ENCODE assay signal across 10 cellular contexts in genomic region chr20:58623579-58624473, GRCh38. TPM values are rescaled to one million over a fixed set of nuclear protein-coding genes. Genes with fewer than 3 reads are reported as not detected.
DNase-seq lines count a peak whose midpoint lies in the region; ATAC-seq, FAIRE-seq and TF ChIP-seq lines count a peak whose summit lies in the region.
"Had no signal": no experiment of that assay in that cellular context is flagged by ENCODE, and none has a peak within 500 bp of the region (broad histone marks: within the 10 kb centered on the region; RNA-seq: fewer than 3 reads in every experiment).

No MANE protein-coding gene starts in this region.

- H3K27me3 ChIP-seq in SJSA1 (replicated peaks), result no peaks in the 10 kb centered on the region
- peaks cover 0 to 2% of the 10 kb centered on the region in 2 donors for H3K27me3 ChIP-seq in small intestine (ENCODE audit: control insufficient read depth in 2 of 2, insufficient read depth in 2 of 2, low read length in 2 of 2)
- H3K27me3 ChIP-seq: cardiac muscle cell had no signal

- TF ChIP-seq CTCF in fibroblast of villous mesenchyme (IDR thresholded peaks at IDR 0.05; ENCODE audit: insufficient read depth, low read depth, low read length), result no peak

- peak overlapping the region; percentile 90 for H3K27ac ChIP-seq in SJSA1
- no peak overlapping the region for H3K27ac ChIP-seq in small intestine (ENCODE audit: low read depth in 1 of 2, low read length in 1 of 2)
- H3K27ac ChIP-seq: cardiac muscle cell, parathyroid adenoma had no signal

- TF ChIP-seq POLR2A in H54 (IDR thresholded peaks at IDR 0.05; ENCODE audit: low read depth, low read length), result peak; percentile 17; the same call in 1 of the 2 replicates

- H3K4me3 ChIP-seq in SJSA1, result no peak overlapping the region
- no peak overlapping the region for H3K4me3 ChIP-seq in fibroblast of villous mesenchyme (ENCODE audit: low read depth, low read length)
- no peak overlapping the region for H3K4me3 ChIP-seq in small intestine (ENCODE audit: low read depth in 1 of 2, low read length in 2 of 2)
- H3K4me3 ChIP-seq: cardiac muscle cell had no signal

- ATAC-seq in HG02571 (IDR thresholded peaks at IDR 0.05; ENCODE audit: unreplicated experiment), result no peak

- peak; percentile 98 for DNase-seq in H54 (ENCODE audit: insufficient read length, low spot score)
- peak; percentile 88 to 95 for DNase-seq in SJSA1 (ENCODE audit: low read depth in 1 of 2, low spot score in 2 of 2)
- DNase-seq in fibroblast of villous mesenchyme (ENCODE audit: low read depth), result peak; percentile 95
- peak; percentile 66 for DNase-seq in retina
- DNase-seq in activated CD8-positive, alpha-beta memory T cell treated with anti-CD3 and anti-CD28 coated beads for 24 hours, result no peak
- no peak for DNase-seq in small intestine
- DNase-seq in GM19240 (ENCODE audit: insufficient read length, low spot score), result no peak

- no peaks in the 10 kb centered on the region for H3K9me3 ChIP-seq in SJSA1 (replicated peaks)
- no peaks in the 10 kb centered on the region for H3K9me3 ChIP-seq in small intestine (ENCODE audit: control insufficient read depth, low read depth)

- no peaks in the 10 kb centered on the region; the same call in 1 of the 2 replicates for H3K36me3 ChIP-seq in SJSA1
- H3K36me3 ChIP-seq in small intestine (ENCODE audit: control insufficient read depth in 2 of 2, insufficient read depth in 2 of 2, low read length in 2 of 2), result no peaks in the 10 kb centered on the region
- H3K36me3 ChIP-seq: cardiac muscle cell had no signal

- 85 to 89% (median 89%) methylated on average over 28 to 29 of the region's 29 CpGs for WGBS in small intestine, 3 donors

- peaks cover 50% of the 10 kb centered on the region for H3K4me1 ChIP-seq in SJSA1 (replicated peaks)
- no peaks in the 10 kb centered on the region for H3K4me1 ChIP-seq in small intestine (ENCODE audit: control insufficient read depth in 2 of 2, insufficient read depth in 1 of 2, low read depth in 1 of 2, low read length in 1 of 2)
- H3K4me1 ChIP-seq: parathyroid adenoma had no signal

- FAIRE-seq in H54 (lab: Jason Lieb, UNC) (no peak), small intestine (lab: Jason Lieb, UNC) (no peak)

RNA-seq across cellular contexts. Expression of gene STX16, which starts 27.3 kb away (rescaled TPM):
- 26.2 and 32.7 TPM in 2 replicates for total RNA-seq in SJSA1 (2014; rRNA removed; shearing (Covaris generic))
- total RNA-seq in fibroblast of villous mesenchyme, result 25.4 and 34.1 TPM in 2 replicates
- polyA plus RNA-seq in small intestine, result 10 to 100 TPM; 17.3 to 39.8 (median 29.9) TPM

Comparison
In these comparisons a context has a peak if more than half of its experiments do, and no peak if none do; other contexts are left out.
1. DNase-seq: peak in H54 (single experiment), SJSA1 (2 of 2), fibroblast of villous mesenchyme (single experiment) and retina (single experiment); none in activated CD8-positive, alpha-beta memory T cell treated with anti-CD3 and anti-CD28 coated beads for 24 hours (single experiment), small intestine (single experiment) and GM19240 (single experiment).